In genomic region chrX:4277122-4277521, GRCh38 we compare ENCODE assay signal across 16 cellular contexts.
DNase-seq lines count a peak whose midpoint lies in the region; ATAC-seq and TF ChIP-seq lines count a peak whose summit lies in the region.
"Had no signal": no experiment of that assay in that cellular context is flagged by ENCODE, and none has a peak within 500 bp of the region (broad histone marks: within the 10 kb centered on the region; RNA-seq: fewer than 3 reads in every experiment).

No MANE protein-coding gene starts in this region.

- H3K4me3 ChIP-seq in OCI-LY7 (ENCODE audit: low read depth, low read length, poor library complexity, severe bottlenecking) (no peak overlapping the region), hepatocyte (no peak overlapping the region), aorta (ENCODE audit: low read length in 2 of 2) (no peak overlapping the region), brain microvascular endothelial cell (ENCODE audit: low read depth, low read length) (no peak overlapping the region)
- H3K4me3 ChIP-seq: psoas muscle, SK-N-MC had no signal

- no peaks in the 10 kb centered on the region for H3K9me3 Mint-ChIP-seq in activated naive CD4-positive, alpha-beta T cell treated with anti-CD3 and anti-CD28 coated beads, Interleukin-2, amount 50 U/mL, for 72 hours
- H3K9me3 Mint-ChIP-seq in naive thymus-derived CD8-positive, alpha-beta T cell = peaks cover 0 to 27% (median 3%) of the 10 kb centered on the region in 9 donors

- H2AFZ ChIP-seq in OCI-LY7 (ENCODE audit: low read length) = no peak overlapping the region
- no peak overlapping the region for H2AFZ ChIP-seq in hepatocyte

- H3K36me3 Mint-ChIP-seq in activated naive CD4-positive, alpha-beta T cell treated with anti-CD3 and anti-CD28 coated beads, Interleukin-2, amount 50 U/mL, for 72 hours = no peaks in the 10 kb centered on the region
- no peaks in the 10 kb centered on the region for H3K36me3 Mint-ChIP-seq in naive thymus-derived CD8-positive, alpha-beta T cell

- intact Hi-C loops in OCI-LY7 (cut with micrococcal nuclease; ENCODE audit: unreplicated experiment) = no loop called here
- intact Hi-C loops in aorta (cut with DNase I) = no loop called here

- H3K36me3 ChIP-seq in OCI-LY7 (ENCODE audit: insufficient read depth, low read length) (no peaks in the 10 kb centered on the region), hepatocyte (replicated peaks; ENCODE audit: insufficient read depth, low read depth) (no peaks in the 10 kb centered on the region), aorta (ENCODE audit: control insufficient read depth in 1 of 2, insufficient read depth in 2 of 2, low read length in 1 of 2) (no peaks in the 10 kb centered on the region), brain microvascular endothelial cell (replicated peaks) (no peaks in the 10 kb centered on the region)

- in situ Hi-C loops in brain microvascular endothelial cell (cut with HindIII; ENCODE audit: low pct_ligation_motif_present, low sequenced_read_pairs) = no loop called here

- no peak overlapping the region for H3K4me3 Mint-ChIP-seq in naive thymus-derived CD8-positive, alpha-beta T cell
- H3K4me3 Mint-ChIP-seq: activated CD4-positive, alpha-beta T cell treated with anti-CD3 and anti-CD28 coated beads for 36 hours had no signal

- H3K9me3 ChIP-seq in OCI-LY7 (ENCODE audit: low read length) = no peaks in the 10 kb centered on the region
- H3K9me3 ChIP-seq in hepatocyte (ENCODE audit: low read depth) = no peaks in the 10 kb centered on the region
- H3K9me3 ChIP-seq in aorta (ENCODE audit: control insufficient read depth, low read length) = no peaks in the 10 kb centered on the region
- H3K9me3 ChIP-seq: psoas muscle had no signal

- H3K4me1 ChIP-seq in OCI-LY7 (ENCODE audit: insufficient read depth, low read length, poor library complexity, severe bottlenecking) = no peaks in the 10 kb centered on the region
- no peaks in the 10 kb centered on the region for H3K4me1 ChIP-seq in hepatocyte (ENCODE audit: insufficient read depth)
- H3K4me1 ChIP-seq in aorta (ENCODE audit: control insufficient read depth in 1 of 2, insufficient read depth in 2 of 2, low read length in 2 of 2) = no peaks in the 10 kb centered on the region
- H3K4me1 ChIP-seq: psoas muscle had no signal

- H3K27me3 ChIP-seq in hepatocyte (no peaks in the 10 kb centered on the region), aorta (ENCODE audit: control insufficient read depth in 1 of 2, insufficient read depth in 2 of 2, low read length in 1 of 2) (no peaks in the 10 kb centered on the region), brain microvascular endothelial cell (replicated peaks) (no peaks in the 10 kb centered on the region)

- H3K4me2 ChIP-seq in OCI-LY7 (ENCODE audit: low read length) (no peak overlapping the region), hepatocyte (no peak overlapping the region)

- H3K27me3 Mint-ChIP-seq in naive thymus-derived CD8-positive, alpha-beta T cell = no peaks in the 10 kb centered on the region
- H3K27me3 Mint-ChIP-seq: activated CD4-positive, alpha-beta T cell treated with anti-CD3 and anti-CD28 coated beads for 36 hours had no signal

- no peak for ATAC-seq in activated naive CD4-positive, alpha-beta T cell treated with anti-CD3 and anti-CD28 coated beads, Interleukin-2, amount 50 U/mL, for 72 hours
- no peak for ATAC-seq in aorta (ENCODE audit: low FRiP score)
- ATAC-seq in naive thymus-derived CD8-positive, alpha-beta T cell = no peak
- ATAC-seq: activated CD4-positive, alpha-beta T cell treated with anti-CD3 and anti-CD28 coated beads for 36 hours; psoas muscle had no signal

- H3K79me2 ChIP-seq in OCI-LY7 (ENCODE audit: insufficient read depth, low read depth, low read length) (no peaks in the 10 kb centered on the region), hepatocyte (no peaks in the 10 kb centered on the region)

- BruUV-seq in OCI-LY7 (replicated peaks; lab: Mats Ljungman, UMichigan) = no TSS peak

- H3K27ac Mint-ChIP-seq in activated naive CD4-positive, alpha-beta T cell treated with anti-CD3 and anti-CD28 coated beads, Interleukin-2, amount 50 U/mL, for 72 hours = no peak overlapping the region
- H3K27ac Mint-ChIP-seq in naive thymus-derived CD8-positive, alpha-beta T cell = no peak overlapping the region
- H3K27ac Mint-ChIP-seq: activated CD4-positive, alpha-beta T cell treated with anti-CD3 and anti-CD28 coated beads for 36 hours had no signal

- CTCF ChIA-PET in OCI-LY7 (lab: Charles Lee; ENCODE audit: unreplicated experiment) = no interaction called here

- 73% methylated on average over 4 of the region's 4 CpGs for WGBS in hepatocyte (ENCODE audit: low lambda C conversion rate, missing lambda C conversion rate)
- WGBS in aorta, 2 donors = 64 to 66% methylated on average over 4 of the region's 4 CpGs

- peak; percentile 59 for TF ChIP-seq CTCF in OCI-LY7 (conservative IDR thresholded peaks at IDR 0.05; ENCODE audit: low read length)
- peak; percentile 12 for TF ChIP-seq CTCF in hepatocyte (IDR thresholded peaks at IDR 0.05; ENCODE audit: poor library complexity)
- no peak for TF ChIP-seq CTCF in brain microvascular endothelial cell (IDR thresholded peaks at IDR 0.05; ENCODE audit: low read depth, low read length, missing control alignments)

- no peaks in the 10 kb centered on the region for H4K20me1 ChIP-seq in OCI-LY7 (ENCODE audit: insufficient read depth, low read length)
- H4K20me1 ChIP-seq in hepatocyte (ENCODE audit: insufficient read depth, poor library complexity, severe bottlenecking) = no peaks in the 10 kb centered on the region

- peak; percentile 8 for DNase-seq in DMS 273 treated with DMSO at 0.1 percent for 48 hours (lab: John Stamatoyannopoulos, UW)
- peak; percentile 37 for DNase-seq in HT-29 (ENCODE audit: low spot score)
- DNase-seq in OCI-LY7 (ENCODE audit: low spot score) = peak; percentile 2
- no peak for DNase-seq in hepatocyte (ENCODE audit: low spot score)
- DNase-seq in activated naive CD4-positive, alpha-beta T cell treated with anti-CD3 and anti-CD28 coated beads, Interleukin-2, amount 50 U/mL, for 72 hours (ENCODE audit: low spot score in 2 of 2) = no peak
- DNase-seq in aorta = no peak
- no peak for DNase-seq in naive thymus-derived CD8-positive, alpha-beta T cell
- DNase-seq in brain microvascular endothelial cell = no peak
- DNase-seq: activated CD4-positive, alpha-beta T cell treated with anti-CD3 and anti-CD28 coated beads for 36 hours; activated effector memory CD4-positive, alpha-beta T cell treated with Interleukin-2 at 50 U/mL for 16 hours; islet precursor cell; NCI-H1694 treated with DMSO at 0.1 percent for 48 hours; psoas muscle; small intestine; stimulated activated CD4-positive, alpha-beta T cell treated with anti-CD3 and anti-CD28 coated beads, Interleukin-4, amount 100 ng/mL, for 4 hours had no signal

- H3K27ac ChIP-seq in OCI-LY7 (ENCODE audit: low read depth, low read length, poor library complexity, severe bottlenecking) (no peak overlapping the region), hepatocyte (no peak overlapping the region), aorta (ENCODE audit: low read depth in 1 of 2, low read length in 2 of 2) (no peak overlapping the region), brain microvascular endothelial cell (no peak overlapping the region)
- H3K27ac ChIP-seq: psoas muscle, SK-N-MC had no signal

- H3K4me1 Mint-ChIP-seq in naive thymus-derived CD8-positive, alpha-beta T cell = no peaks in the 10 kb centered on the region
- H3K4me1 Mint-ChIP-seq: activated CD4-positive, alpha-beta T cell treated with anti-CD3 and anti-CD28 coated beads for 36 hours had no signal

- H3K9me2 ChIP-seq in OCI-LY7 (ENCODE audit: insufficient read depth, low read length) (no peaks in the 10 kb centered on the region), hepatocyte (replicated peaks; ENCODE audit: insufficient read depth) (no peaks in the 10 kb centered on the region)

- POLR2A ChIA-PET in OCI-LY7 (lab: Charles Lee) = no interaction called here
- POLR2A ChIA-PET in naive thymus-derived CD8-positive, alpha-beta T cell (lab: Charles Lee) = no interaction called here

Comparison
In these comparisons a context has a peak if more than half of its experiments do, and no peak if none do; other contexts are left out.
1. DNase-seq: peak in DMS 273 treated with DMSO at 0.1 percent for 48 hours (single experiment), HT-29 (single experiment) and OCI-LY7 (single experiment); none in hepatocyte (single experiment), activated naive CD4-positive, alpha-beta T cell treated with anti-CD3 and anti-CD28 coated beads, Interleukin-2, amount 50 U/mL, for 72 hours (0 of 2), aorta (0 of 2), naive thymus-derived CD8-positive, alpha-beta T cell (0 of 10) and brain microvascular endothelial cell (single experiment).